Comparison of ENCODE assay signal across 22 cellular contexts in the genomic region with DNA sequence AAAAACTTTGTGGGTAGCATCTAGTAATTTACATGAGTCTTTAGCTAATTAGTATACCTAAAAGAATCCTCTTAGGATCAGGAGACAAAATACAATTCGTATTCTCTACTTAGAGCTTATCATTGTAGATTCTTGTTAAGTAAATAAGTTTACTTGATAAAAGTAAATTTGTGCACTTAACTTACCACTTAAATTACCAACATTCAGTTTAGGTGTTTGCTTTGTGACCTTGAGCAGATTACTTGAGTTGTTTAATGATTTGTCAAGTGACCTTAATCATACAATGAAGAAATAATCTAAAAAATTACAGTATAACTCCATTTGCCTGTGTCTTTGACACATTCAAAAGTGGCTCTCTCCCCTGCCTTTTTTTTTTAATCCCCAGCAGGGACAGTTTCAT.
"Had no signal": no experiment of that assay in that cellular context is flagged by ENCODE, and none has a peak within 500 bp of the region (broad histone marks: within the 10 kb centered on the region; RNA-seq: fewer than 3 reads in every experiment).

No MANE protein-coding gene starts in this region.

- H3K9me3 ChIP-seq: SJSA1 had no signal

- H3K27me3 ChIP-seq: SJSA1 had no signal

- DNase-seq: KBM-7, MV-4-11, NCI-H1048, NCI-H1105, NCI-H1417, NCI-H1436 treated with DMSO at 0.1 percent for 48 hours, NCI-H1694, NCI-H187 treated with DMSO at 0.1 percent for 48 hours, NCI-H2029 treated with DMSO at 0.1 percent for 48 hours, NCI-H2171, NCI-H226, NCI-H446, NCI-H510A, NCI-H524 treated with DMSO at 0.1 percent for 48 hours, NCI-H69, NCI-H774, Right ventricle myocardium superior, RPMI8226, SIG-M5 had no signal

- H3K4me3 ChIP-seq: SJSA1, SK-N-MC had no signal

- H3K27ac ChIP-seq: HL-60, SJSA1, SK-N-MC had no signal
